Comparison of ENCODE assay signal across 1 cellular context in the genomic region with DNA sequence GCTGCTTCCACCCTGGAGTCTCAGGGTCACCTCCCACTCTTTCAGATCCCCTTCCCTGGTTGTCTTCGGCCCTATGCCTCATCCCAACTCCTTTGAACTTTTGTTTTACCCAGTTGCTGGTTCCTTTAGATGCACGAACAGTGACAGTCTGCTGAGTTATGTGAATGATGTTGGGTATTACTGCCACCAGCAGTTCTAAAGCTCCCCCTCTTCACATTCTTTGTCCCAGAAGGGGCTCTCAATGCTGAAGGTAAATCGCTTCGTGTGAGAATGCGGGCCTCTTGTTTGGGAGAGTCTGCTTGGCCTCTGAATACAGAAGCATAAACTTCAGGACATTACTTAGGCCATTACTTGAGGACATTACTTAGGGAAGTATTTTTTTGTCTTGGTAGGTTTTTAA.
TF ChIP-seq lines count a peak whose summit lies in the region.

No MANE protein-coding gene starts in this region.

TF ChIP-seq in GM23338, 12 proteins besides CTCF, POLR2A, EP300 and RAD21 (continued from another document):
- TF ChIP-seq ZNF462 (CRISPR knock-in tag; IDR thresholded peaks at IDR 0.05) (no peak), STAT1 (IDR thresholded peaks at IDR 0.05; ENCODE audit: unreplicated experiment) (no peak), NANOG (IDR thresholded peaks at IDR 0.05; ENCODE audit: borderline replicate concordance) (no peak), JUNB (IDR thresholded peaks at IDR 0.05; ENCODE audit: unreplicated experiment) (no peak), CREB1 (CRISPR knock-in tag; IDR thresholded peaks at IDR 0.05; ENCODE audit: low read depth) (no peak), ZNF331 (CRISPR knock-in tag; IDR thresholded peaks at IDR 0.05; ENCODE audit: low read depth) (no peak), ZNF114 (CRISPR knock-in tag; IDR thresholded peaks at IDR 0.05) (no peak), EZH2 (IDR thresholded peaks at IDR 0.05; ENCODE audit: low read depth, unreplicated experiment) (no peak), POLR2AphosphoS5 (IDR thresholded peaks at IDR 0.05; ENCODE audit: low read depth) (no peak)
- TF ChIP-seq, protein P1, sequence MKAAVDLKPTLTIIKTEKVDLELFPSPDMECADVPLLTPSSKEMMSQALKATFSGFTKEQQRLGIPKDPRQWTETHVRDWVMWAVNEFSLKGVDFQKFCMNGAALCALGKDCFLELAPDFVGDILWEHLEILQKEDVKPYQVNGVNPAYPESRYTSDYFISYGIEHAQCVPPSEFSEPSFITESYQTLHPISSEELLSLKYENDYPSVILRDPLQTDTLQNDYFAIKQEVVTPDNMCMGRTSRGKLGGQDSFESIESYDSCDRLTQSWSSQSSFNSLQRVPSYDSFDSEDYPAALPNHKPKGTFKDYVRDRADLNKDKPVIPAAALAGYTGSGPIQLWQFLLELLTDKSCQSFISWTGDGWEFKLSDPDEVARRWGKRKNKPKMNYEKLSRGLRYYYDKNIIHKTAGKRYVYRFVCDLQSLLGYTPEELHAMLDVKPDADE (IDR thresholded peaks at IDR 0.05) = no peak
